In genomic region chr1:118948796-118949195, GRCh38 we compare ENCODE assay signal across 16 cellular contexts. TPM values are rescaled to one million over a fixed set of nuclear protein-coding genes. Genes with fewer than 3 reads are reported as not detected.
"Had no signal": no experiment of that assay in that cellular context is flagged by ENCODE, and none has a peak within 500 bp of the region (broad histone marks: within the 10 kb centered on the region; RNA-seq: fewer than 3 reads in every experiment).

No MANE protein-coding gene starts in this region.

- DNase-seq: activated CD4-positive, alpha-beta memory T cell treated with anti-CD3 and anti-CD28 coated beads, Interleukin-2, amount 10 ng/mL, durations not matched to agents 7 days and 5 days; activated CD4-positive, alpha-beta T cell treated with anti-CD3 and anti-CD28 coated beads for 36 hours; activated naive CD4-positive, alpha-beta T cell; activated naive CD8-positive, alpha-beta T cell treated with anti-CD3 and anti-CD28 coated beads for 36 hours; activated T-cell treated with anti-CD3 and anti-CD28 coated beads, Interleukin-2, amount 50 U/mL, for 1 hour; amniotic stem cell; dorsolateral prefrontal cortex; head of caudate nucleus; mammary epithelial cell; occipital lobe; stimulated activated CD4-positive, alpha-beta T cell treated with anti-CD3 and anti-CD28 coated beads, Interleukin-4, amount 100 ng/mL, for 4 hours; stimulated activated naive B cell treated with anti-CD40 and anti-IgM and Interleukin-4, amounts not matched to agents 10 μg/mL and 1 μg/mL and 100 μg/mL, for 72 hours; upper lobe of right lung had no signal

- H3K4me1 ChIP-seq: prostate gland, upper lobe of right lung had no signal

- H3K27ac ChIP-seq: dorsolateral prefrontal cortex, prostate gland, upper lobe of right lung had no signal

- H3K36me3 ChIP-seq: prostate gland, upper lobe of right lung had no signal

- H3K9me3 ChIP-seq: prostate gland, upper lobe of right lung had no signal

- H3K27me3 ChIP-seq: dorsolateral prefrontal cortex, upper lobe of right lung had no signal

- H3K4me3 ChIP-seq: dorsolateral prefrontal cortex, prostate gland, upper lobe of right lung had no signal

- ATAC-seq: activated CD4-positive, alpha-beta T cell treated with anti-CD3 and anti-CD28 coated beads for 36 hours; activated T-helper 17 cell treated with anti-CD3 and anti-CD28 coated beads, Interleukin-2, amount 50 U/mL, for 72 hours; stimulated activated naive B cell treated with anti-CD40 and anti-IgM and Interleukin-4, amounts not matched to agents 10 μg/mL and 1 μg/mL and 100 μg/mL, for 72 hours; upper lobe of right lung; WTC11 had no signal

RNA-seq across cellular contexts. Expression of gene TBX15, which starts 39.3 kb away (rescaled TPM):
- total RNA-seq: activated CD4-positive, alpha-beta memory T cell treated with anti-CD3 and anti-CD28 coated beads, Interleukin-2, amount 10 ng/mL, durations not matched to agents 7 days and 5 days; activated CD4-positive, alpha-beta T cell treated with anti-CD3 and anti-CD28 coated beads for 36 hours; activated naive CD8-positive, alpha-beta T cell treated with anti-CD3 and anti-CD28 coated beads for 36 hours; activated T-helper 17 cell treated with anti-CD3 and anti-CD28 coated beads, Interleukin-2, amount 50 U/mL, for 72 hours had no signal
